Comparison of ENCODE assay signal across 8 cellular contexts in genomic region chr1:155226188-155226909, GRCh38. TPM values are rescaled to one million over a fixed set of nuclear protein-coding genes. Genes with fewer than 3 reads are reported as not detected.
DNase-seq lines count a peak whose midpoint lies in the region; ATAC-seq and TF ChIP-seq lines count a peak whose summit lies in the region.

No MANE protein-coding gene starts in this region.

- WGBS in liver, result 3% methylated on average over 7 of the region's 7 CpGs

- H3K4me1 ChIP-seq in liver (ENCODE audit: control insufficient read depth in 4 of 4, insufficient read depth in 4 of 4, low read length in 3 of 4), result peaks cover 3 to 14% (median 8%) of the 10 kb centered on the region in 4 donors

- TF ChIP-seq RAD21 in liver (IDR thresholded peaks at IDR 0.05), result peak; percentile 67 to 71

- no peaks in the 10 kb centered on the region for H3K9me3 ChIP-seq in liver (ENCODE audit: control insufficient read depth in 4 of 4, low read length in 3 of 4)

- POLR2A ChIA-PET in activated CD4-positive, alpha-beta T cell treated with anti-CD3 and anti-CD28 coated beads for 36 hours (lab: Charles Lee), result interaction anchor here (1.1 to 1.3 kb wide), 2 partner anchors 17 to 32 kb away, joined by 4 read pairs; no protein-coding TSS in a partner anchor

- ATAC-seq in HG03175 (IDR thresholded peaks at IDR 0.05; ENCODE audit: unreplicated experiment) (peak; percentile 45), GM18511 (IDR thresholded peaks at IDR 0.05; ENCODE audit: unreplicated experiment) (no peak)
- ATAC-seq in activated CD4-positive, alpha-beta T cell treated with anti-CD3 and anti-CD28 coated beads for 36 hours, result peak; percentile 53

- H3K9ac ChIP-seq in liver (ENCODE audit: low read depth in 1 of 2, low read length in 2 of 2), result peak overlapping the region in 1 of 2 donors; percentile 87

- H3K4me3 ChIP-seq in liver (ENCODE audit: low read depth in 1 of 3, low read length in 3 of 3), result peak overlapping the region; percentile 57 to 87 (median 79)

- H3K9me3 Mint-ChIP-seq in activated CD4-positive, alpha-beta T cell treated with anti-CD3 and anti-CD28 coated beads for 36 hours (ENCODE audit: low read depth), result no peaks in the 10 kb centered on the region

- CTCF ChIA-PET in activated CD4-positive, alpha-beta T cell treated with anti-CD3 and anti-CD28 coated beads for 36 hours (lab: Charles Lee), result interaction anchor here (0.6 to 3.7 kb wide), 21 partner anchors 15 to 738 kb away, joined by 3 to 20 read pairs (median 3); partner anchors contain the start of genes ENTREP3, FDPS, KRTCAP2 and MTX1

- H3K27ac Mint-ChIP-seq in activated CD4-positive, alpha-beta T cell treated with anti-CD3 and anti-CD28 coated beads for 36 hours, result peak overlapping the region; percentile 97

- H3K4me1 Mint-ChIP-seq in activated CD4-positive, alpha-beta T cell treated with anti-CD3 and anti-CD28 coated beads for 36 hours, result peaks cover 27% of the 10 kb centered on the region

- H3K36me3 Mint-ChIP-seq in activated CD4-positive, alpha-beta T cell treated with anti-CD3 and anti-CD28 coated beads for 36 hours (ENCODE audit: low read depth), result peaks cover 8% of the 10 kb centered on the region

- intact Hi-C loops in activated CD4-positive, alpha-beta T cell treated with anti-CD3 and anti-CD28 coated beads for 36 hours (cut with DNase I, micrococcal nuclease), result loop anchor here (1.0 kb wide), 2 partner anchors 19 to 50 kb away; partner anchors contain the start of gene THBS3 (in 2 of the 2)

- TF ChIP-seq CTCF in liver (IDR thresholded peaks at IDR 0.05; ENCODE audit: low read depth, low read length, missing input control), result peak; percentile 51

- H3K36me3 ChIP-seq in liver (ENCODE audit: control insufficient read depth in 4 of 4, insufficient read depth in 3 of 4, low read depth in 1 of 4, low read length in 3 of 4), result no peaks in the 10 kb centered on the region

- peak overlapping the region; percentile 81 to 83 for H3K27ac ChIP-seq in liver (ENCODE audit: low read depth in 1 of 2, low read length in 2 of 2)

- H3K27me3 Mint-ChIP-seq in activated CD4-positive, alpha-beta T cell treated with anti-CD3 and anti-CD28 coated beads for 36 hours, result no peaks in the 10 kb centered on the region

- no peaks in the 10 kb centered on the region for H3K27me3 ChIP-seq in liver (ENCODE audit: control insufficient read depth in 4 of 4, insufficient read depth in 4 of 4, low read length in 3 of 4)

- H3K4me3 Mint-ChIP-seq in activated CD4-positive, alpha-beta T cell treated with anti-CD3 and anti-CD28 coated beads for 36 hours, result peak overlapping the region; percentile 96

- peak; percentile 80 for DNase-seq in COLO829 (ENCODE audit: low spot score)
- peak; percentile 68 for DNase-seq in NCI-H510A treated with DMSO at 0.1 percent for 48 hours (lab: John Stamatoyannopoulos, UW)
- peak; percentile 92 for DNase-seq in activated CD4-positive, alpha-beta T cell treated with anti-CD3 and anti-CD28 coated beads for 36 hours
- DNase-seq in dedifferentiated amniotic fluid mesenchymal stem cell (ENCODE audit: extremely low spot score), result peak; percentile 59
- DNase-seq in stimulated activated CD4-positive, alpha-beta T cell treated with anti-CD3 and anti-CD28 coated beads, Interleukin-2, amount 100 ng/mL, for 48 hours, result peak; percentile 69 to 91

TF ChIP-seq in liver, 16 proteins besides CTCF, POLR2A, EP300 and RAD21:
- TF ChIP-seq JUND (IDR thresholded peaks at IDR 0.05) (no peak), HNF4A (conservative IDR thresholded peaks at IDR 0.05) (no peak), YY1 (IDR thresholded peaks at IDR 0.05) (no peak), HNF4G (IDR thresholded peaks at IDR 0.05) (no peak), FOXA1 (IDR thresholded peaks at IDR 0.05) (no peak), TAF1 (conservative IDR thresholded peaks at IDR 0.05) (no peak), EGR1 (IDR thresholded peaks at IDR 0.05; ENCODE audit: low read depth in 2 of 2) (no peak), SP1 (IDR thresholded peaks at IDR 0.05) (no peak), REST (IDR thresholded peaks at IDR 0.05) (no peak), MAX (IDR thresholded peaks at IDR 0.05) (no peak), FOXA2 (IDR thresholded peaks at IDR 0.05) (no peak), GABPA (IDR thresholded peaks at IDR 0.05 in 1 of 2, conservative IDR thresholded peaks at IDR 0.05 in 1 of 2) (no peak), RXRA (IDR thresholded peaks at IDR 0.05) (no peak), NR2F2 (IDR thresholded peaks at IDR 0.05) (no peak), ATF3 (IDR thresholded peaks at IDR 0.05) (no peak)
TF ChIP-seq in liver: peak in this region for 0.

RNA-seq across cellular contexts. Expression of gene MTX1, which starts 17.9 kb away (rescaled TPM):
- 10 to 100 TPM; 52.8 to 52.9 TPM for total RNA-seq in activated CD4-positive, alpha-beta T cell treated with anti-CD3 and anti-CD28 coated beads for 36 hours
- total RNA-seq in liver, result 10 to 100 TPM; 19.6 to 26.4 TPM
- polyA plus RNA-seq in liver, result 10 to 100 TPM; 30.5 to 38.4 TPM

RNA-seq across cellular contexts. Expression of gene THBS3, which starts 18.7 kb away (rescaled TPM):
- 10 to 100 TPM; 12.8 to 13.7 TPM for total RNA-seq in activated CD4-positive, alpha-beta T cell treated with anti-CD3 and anti-CD28 coated beads for 36 hours
- 1 to 10 TPM; 4.0 to 6.9 TPM for total RNA-seq in liver
- 1 to 10 TPM; 3.1 to 4.3 TPM for polyA plus RNA-seq in liver

RNA-seq across cellular contexts. Expression of gene ENTREP3, which starts 28.9 kb away (rescaled TPM):
- total RNA-seq in activated CD4-positive, alpha-beta T cell treated with anti-CD3 and anti-CD28 coated beads for 36 hours, result 10 to 100 TPM; 29.7 to 34.8 TPM
- 1 to 10 TPM; 3.3 to 3.8 TPM for total RNA-seq in liver
- 1 to 10 TPM; 2.8 to 7.9 TPM for polyA plus RNA-seq in liver

RNA-seq across cellular contexts. Expression of gene SCAMP3, which starts 35.8 kb away (rescaled TPM):
- total RNA-seq in activated CD4-positive, alpha-beta T cell treated with anti-CD3 and anti-CD28 coated beads for 36 hours, result 10 to 100 TPM; 82.0 to 95.5 TPM
- 10 to 100 TPM; 14.9 to 22.7 TPM for total RNA-seq in liver
- polyA plus RNA-seq in liver, result 10 to 100 TPM; 40.7 to 47.0 TPM

RNA-seq across cellular contexts. Expression of gene CLK2, which starts 47.0 kb away (rescaled TPM):
- total RNA-seq in activated CD4-positive, alpha-beta T cell treated with anti-CD3 and anti-CD28 coated beads for 36 hours, result 10 to 100 TPM; 81.4 to 86.6 TPM
- 10 to 100 TPM; 16.5 to 28.2 TPM for total RNA-seq in liver
- polyA plus RNA-seq in liver, result 10 to 100 TPM in 1 of 2 donors, 1 to 10 TPM in 1; 8.3 to 13.2 TPM

Comparison
In these comparisons a context has a peak if more than half of its experiments do, and no peak if none do; other contexts are left out.
1. RNA of gene ENTREP3, which starts 28.9 kb away (total RNA-seq): 29.7 to 34.8 TPM in activated CD4-positive, alpha-beta T cell treated with anti-CD3 and anti-CD28 coated beads for 36 hours; 3.3 to 3.8 TPM in liver; every median in the first group is over 4 times any median in the second.
2. Peak in every context shown above with its lines, with median percentiles within 50 percentile points of each other: DNase-seq.